In genomic region chr9:34170252-34170915, GRCh38 we compare ENCODE assay signal across 17 cellular contexts. TPM values are rescaled to one million over a fixed set of nuclear protein-coding genes. Genes with fewer than 3 reads are reported as not detected.
DNase-seq lines count a peak whose midpoint lies in the region; ATAC-seq and TF ChIP-seq lines count a peak whose summit lies in the region.
"Had no signal": no experiment of that assay in that cellular context is flagged by ENCODE, and none has a peak within 500 bp of the region (broad histone marks: within the 10 kb centered on the region; RNA-seq: fewer than 3 reads in every experiment).

No MANE protein-coding gene starts in this region.

- peak; percentile 16 for DNase-seq in HT-29 (ENCODE audit: low spot score)
- DNase-seq in PC-3: no peak
- DNase-seq in left cardiac atrium: no peak
- no peak for DNase-seq in sciatic nerve (ENCODE audit: low spot score)
- no peak for DNase-seq in NCI-H128 (lab: John Stamatoyannopoulos, UW; ENCODE audit: unreplicated experiment)
- no peak for DNase-seq in NCI-H345 treated with DMSO at 0.1 percent for 48 hours (lab: John Stamatoyannopoulos, UW; ENCODE audit: unreplicated experiment)
- DNase-seq: activated gamma-delta T cell treated with Interleukin-2 at 50 U/mL for 16 hours; AML-193; erythroblast; IMR-90; MV-4-11; PC-9; posterior cingulate gyrus; stimulated activated CD4-positive, alpha-beta T cell treated with anti-CD3 and anti-CD28 coated beads, Interleukin-15, amount 100 ng/mL, for 24 hours; stomach; T-helper 1 cell had no signal

- H4K20me1 ChIP-seq in PC-3 (ENCODE audit: low read length): no peaks in the 10 kb centered on the region

- H3K9ac ChIP-seq in PC-3 (ENCODE audit: low read length): no peak overlapping the region

- H3K36me3 ChIP-seq in PC-3 (ENCODE audit: low read depth, low read length): no peaks in the 10 kb centered on the region
- H3K36me3 ChIP-seq: stomach had no signal

- no peaks in the 10 kb centered on the region for H3K4me1 ChIP-seq in PC-3 (ENCODE audit: insufficient read depth, low read length)

- TF ChIP-seq CTCF in PC-3 (conservative IDR thresholded peaks at IDR 0.05; ENCODE audit: low read depth, low read length): no peak

- intact Hi-C loops in PC-3 (cut with micrococcal nuclease) (no loop called here), left cardiac atrium (cut with DNase I) (no loop called here), sciatic nerve (cut with DNase I) (no loop called here)

- no peak overlapping the region for H3K4me2 ChIP-seq in PC-3 (ENCODE audit: low read length)
- H3K4me2 ChIP-seq: PC-9 had no signal

- H3K27me3 ChIP-seq in PC-3 (ENCODE audit: low read length): no peaks in the 10 kb centered on the region
- H3K27me3 ChIP-seq: stomach had no signal

- CTCF ChIA-PET in PC-3 (lab: Charles Lee): no interaction called here

- no peaks in the 10 kb centered on the region for H3K9me3 ChIP-seq in PC-3 (ENCODE audit: low read length)
- H3K9me3 ChIP-seq: stomach had no signal

- no TSS peak for BruUV-seq in PC-3 (replicated peaks; lab: Mats Ljungman, UMichigan)

- POLR2A ChIA-PET in PC-3 (lab: Charles Lee; ENCODE audit: unreplicated experiment): no interaction called here

- H3K27ac ChIP-seq in PC-3 (ENCODE audit: low read length): no peak overlapping the region
- H3K27ac ChIP-seq: PC-9 had no signal

- H3F3A ChIP-seq in PC-3 (ENCODE audit: low read length, unreplicated experiment): no peaks in the 10 kb centered on the region

- no peak overlapping the region for H3K4me3 ChIP-seq in PC-3 (ENCODE audit: low read length)
- H3K4me3 ChIP-seq: PC-9, stomach had no signal

- no peaks in the 10 kb centered on the region for H3K79me2 ChIP-seq in PC-3 (ENCODE audit: low read length)

- H3K9me2 ChIP-seq in PC-3 (replicated peaks; ENCODE audit: low read length): no peaks in the 10 kb centered on the region

- ATAC-seq in PC-3 (peak; percentile 60), left cardiac atrium (peak; percentile 77 to 81), sciatic nerve (peak; percentile 51), HG03378 (IDR thresholded peaks at IDR 0.05; ENCODE audit: unreplicated experiment) (no peak)

- H2AFZ ChIP-seq in PC-3 (ENCODE audit: low read length): no peak overlapping the region
- H2AFZ ChIP-seq: PC-9 had no signal

RNA-seq across cellular contexts. Expression of gene UBAP1, which starts 8.5 kb away (rescaled TPM):
- 19.1 and 22.4 TPM in 2 replicates for total RNA-seq in HT-29 (2014; rRNA removed; shearing (Covaris generic))
- total RNA-seq in PC-3 (2014; rRNA removed): 15.2 and 16.5 TPM in 2 replicates
- total RNA-seq in left cardiac atrium: 10 to 100 TPM; 39.9 to 46.0 TPM
- total RNA-seq in sciatic nerve: 56.6 TPM

RNA-seq across cellular contexts. Expression of gene DCAF12, which starts 43.9 kb away (rescaled TPM):
- 24.5 and 28.6 TPM in 2 replicates for total RNA-seq in HT-29 (2014; rRNA removed; shearing (Covaris generic))
- total RNA-seq in PC-3 (2014; rRNA removed) (12.9 and 16.1 TPM in 2 replicates), left cardiac atrium (10 to 100 TPM; 16.1 to 20.2 TPM), sciatic nerve (54.9 TPM)
